18 cellular contexts compared by ENCODE assay signal in the genomic region with DNA sequence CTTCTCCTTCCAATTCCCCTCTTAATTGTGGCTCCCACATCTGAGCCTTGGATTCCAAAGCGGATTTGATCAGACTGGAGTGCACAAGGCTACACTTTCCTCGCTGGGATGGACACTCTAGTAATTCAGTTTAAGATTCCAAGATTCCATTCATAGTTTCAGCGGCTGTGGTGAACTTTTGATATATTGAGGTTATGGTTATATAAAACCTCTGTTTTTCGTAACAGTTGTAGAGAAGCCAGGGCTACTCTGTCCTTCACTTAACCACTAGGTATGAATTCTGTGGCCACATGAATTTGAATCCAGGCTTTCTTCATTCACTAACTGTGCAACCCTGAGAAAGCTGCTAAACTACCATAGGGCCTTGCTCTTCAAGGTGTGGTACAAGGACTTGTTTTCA.
"Had no signal": no experiment of that assay in that cellular context is flagged by ENCODE, and none has a peak within 500 bp of the region (broad histone marks: within the 10 kb centered on the region; RNA-seq: fewer than 3 reads in every experiment).

No MANE protein-coding gene starts in this region.

- H3K27ac ChIP-seq: colonic mucosa, neutrophil, upper lobe of right lung had no signal

- DNase-seq: activated CD4-positive, alpha-beta T cell treated with anti-CD3 and anti-CD28 coated beads for 1 hour; activated CD4-positive, alpha-beta T cell treated with anti-CD3 and anti-CD28 coated beads, Interleukin-2, amount 50 U/mL, for 48 hours; activated CD8-positive, alpha-beta memory T cell treated with anti-CD3 and anti-CD28 coated beads, Interleukin-2, amount 10 ng/mL, durations not matched to agents 7 days and 5 days; activated gamma-delta T cell; activated naive CD8-positive, alpha-beta T cell treated with anti-CD3 and anti-CD28 coated beads, Interleukin-2, amount 10 ng/mL, durations not matched to agents 7 days and 5 days; activated T-cell treated with anti-CD3 and anti-CD28 coated beads, Interleukin-2, amount 50 U/mL, for 4 hours; aorta; colonic mucosa; effector CD4-positive, alpha-beta T cell; left cardiac atrium; midbrain; naive B cell; stimulated activated CD4-positive, alpha-beta T cell treated with anti-CD3 and anti-CD28 coated beads, Interleukin-4, amount 100 ng/mL, for 1 hour; stimulated activated CD8-positive, alpha-beta memory T cell treated with anti-CD3 and anti-CD28 coated beads, Interleukin-4, amount 100 ng/mL, for 48 hours; stimulated activated naive CD8-positive, alpha-beta T cell treated with anti-CD3 and anti-CD28 coated beads, Interleukin-15, Interleukin-2, amounts not matched to agents 100 U/mL and 50 U/mL, for 24 hours; upper lobe of right lung had no signal

- H3K9me3 ChIP-seq: colonic mucosa, neutrophil, upper lobe of right lung had no signal

- H3K4me1 ChIP-seq: colonic mucosa, upper lobe of right lung had no signal

- H3K4me3 ChIP-seq: colonic mucosa, lung, upper lobe of right lung had no signal

- H3K27me3 ChIP-seq: colonic mucosa, neutrophil, upper lobe of right lung had no signal

- H3K36me3 ChIP-seq: colonic mucosa, neutrophil, upper lobe of right lung had no signal
